8 cellular contexts compared by ENCODE assay signal in the genomic region with DNA sequence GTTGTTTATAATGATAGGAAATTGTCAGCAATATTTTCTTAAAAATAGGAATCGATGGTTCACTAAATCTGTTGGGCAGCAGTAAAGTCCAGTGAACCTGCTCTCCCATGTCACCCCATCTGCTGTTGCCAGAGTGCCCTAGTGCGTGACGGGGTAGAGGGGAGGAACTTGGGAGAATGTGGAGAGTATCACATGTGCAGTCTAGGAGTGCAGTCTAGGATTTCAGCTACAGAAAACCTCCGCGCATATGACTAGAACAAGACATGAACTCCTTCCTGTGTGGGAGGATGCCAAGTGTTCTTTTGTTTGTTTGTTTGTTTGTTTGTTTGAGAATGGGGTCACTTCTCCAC.
DNase-seq lines count a peak whose midpoint lies in the region; ATAC-seq and TF ChIP-seq lines count a peak whose summit lies in the region.

No MANE protein-coding gene starts in this region.

- no peak overlapping the region for H3T11ph ChIP-seq in H9 (ENCODE audit: low read length)

- POLR2A ChIA-PET in activated B cell treated with CpG ODN at 0.5 μM for 24 hours (lab: Charles Lee): interaction anchor here (0.6 to 1.7 kb wide), 5 partner anchors 15 to 1235 kb away, joined by 3 to 19 read pairs (median 5); partner anchors contain the start of gene ACAD9

- no peaks in the 10 kb centered on the region for H3K4me1 ChIP-seq in H9 (ENCODE audit: insufficient read depth, low read length)
- H3K4me1 ChIP-seq in heart left ventricle: peaks cover 0 to 94% (median 76%) of the 10 kb centered on the region in 12 donors
- H3K4me1 ChIP-seq in gastrocnemius medialis: peaks cover 89 to 96% of the 10 kb centered on the region in 2 donors

- H3K4me3 ChIP-seq in heart left ventricle: peak overlapping the region in 6 of 12 donors; percentile 7 to 49 (median 32)
- H3K4me3 ChIP-seq in gastrocnemius medialis: peak overlapping the region in 3 of 4 donors; percentile 11 to 38 (median 34)

- ATAC-seq in activated B cell treated with CpG ODN at 0.5 μM for 24 hours (ENCODE audit: low read depth) (no peak), heart left ventricle (peak in 3 of 4 donors; percentile 33 to 58 (median 40)), gastrocnemius medialis (peak; percentile 64 to 69), HG02870 (IDR thresholded peaks at IDR 0.05; ENCODE audit: unreplicated experiment) (no peak)

- H3K14ac ChIP-seq in H9 (ENCODE audit: insufficient read depth, low read length): no peak overlapping the region

- CTCF ChIA-PET in activated B cell treated with CpG ODN at 0.5 μM for 24 hours (lab: Charles Lee): interaction anchor here (1.7 to 2.4 kb wide), 2 partner anchors 10 to 124 kb away, joined by 8 to 12 read pairs; no protein-coding TSS in a partner anchor

- H4K20me1 ChIP-seq in H9 (ENCODE audit: control insufficient read depth, insufficient read depth, insufficient read length): no peaks in the 10 kb centered on the region

- H3K27me3 Mint-ChIP-seq in H9 (ENCODE audit: low read depth): no peaks in the 10 kb centered on the region
- no peaks in the 10 kb centered on the region for H3K27me3 Mint-ChIP-seq in activated B cell treated with CpG ODN at 0.5 μM for 24 hours

- no peaks in the 10 kb centered on the region for H3K9me3 Mint-ChIP-seq in H9
- H3K9me3 Mint-ChIP-seq in activated B cell treated with CpG ODN at 0.5 μM for 24 hours: no peaks in the 10 kb centered on the region

- no peak overlapping the region for H3K9ac ChIP-seq in H9 (ENCODE audit: extremely low read depth, insufficient read length, low read length)

- H3K4ac ChIP-seq in H9 (ENCODE audit: low read depth, low read length): no peak overlapping the region

- WGBS in H9 (ENCODE audit: extremely low coverage, insufficient read length, low lambda C conversion rate): no CpG with 5 or more reads among the region's 5 CpGs
- 38 to 54% (median 45%) methylated on average over 5 of the region's 5 CpGs for WGBS in heart left ventricle, 4 donors

- H3K36me3 ChIP-seq in heart left ventricle (peaks cover 0 to 55% (median 43%) of the 10 kb centered on the region in 9 donors), gastrocnemius medialis (peaks cover 0 to 21% of the 10 kb centered on the region in 2 donors)

- H3K23me2 ChIP-seq in H9 (ENCODE audit: insufficient read length, low read depth, low read length, poor library complexity, severe bottlenecking): no peaks in the 10 kb centered on the region

- no peaks in the 10 kb centered on the region for H3K79me2 ChIP-seq in H9 (ENCODE audit: insufficient read depth, low read length)

- H2AFZ ChIP-seq in H9 (ENCODE audit: low read length): no peak overlapping the region

- no peak overlapping the region for H4K8ac ChIP-seq in H9 (replicated peaks; ENCODE audit: insufficient read length, low read depth, low read length)

- TF ChIP-seq POLR2A in heart left ventricle (IDR thresholded peaks at IDR 0.05) (no peak), gastrocnemius medialis (IDR thresholded peaks at IDR 0.05) (peak; percentile 69 to 78)

- peak overlapping the region in 2 of 3 experiments; percentile 2 to 66; a peak in 3 of 7 replicates for H3K27ac Mint-ChIP-seq in H9
- peak overlapping the region; percentile 83 for H3K27ac Mint-ChIP-seq in activated B cell treated with CpG ODN at 0.5 μM for 24 hours

- no peak overlapping the region for H2AK5ac ChIP-seq in H9 (ENCODE audit: insufficient read length, low read length)

- H2BK120ac ChIP-seq in H9 (ENCODE audit: low read depth, low read length, poor library complexity, severe bottlenecking): no peak overlapping the region

- H3K4me1 Mint-ChIP-seq in H9 (peaks cover 13 to 20% of the 10 kb centered on the region in 2 experiments), activated B cell treated with CpG ODN at 0.5 μM for 24 hours (peaks cover 54% of the 10 kb centered on the region)

- H3K79me1 ChIP-seq in H9 (ENCODE audit: insufficient read depth, low read depth, low read length, poor library complexity, severe bottlenecking): peaks cover 2% of the 10 kb centered on the region

- TF ChIP-seq CTCF in H9 (conservative IDR thresholded peaks at IDR 0.05) (no peak), activated B cell treated with CpG ODN at 0.5 μM for 24 hours (IDR thresholded peaks at IDR 0.05) (no peak), heart left ventricle (IDR thresholded peaks at IDR 0.05) (no peak), gastrocnemius medialis (IDR thresholded peaks at IDR 0.05 in 4 of 5, conservative IDR thresholded peaks at IDR 0.05 in 1 of 5) (no peak), GM13976 (IDR thresholded peaks at IDR 0.05; ENCODE audit: borderline replicate concordance, control extremely low read depth, extremely low read depth, insufficient read depth, missing control alignments) (no peak)

- no peak overlapping the region for H2BK15ac ChIP-seq in H9 (ENCODE audit: low read depth, low read length)

- no peak overlapping the region for H4K5ac ChIP-seq in H9 (ENCODE audit: insufficient read length, low read depth, low read length)

- no peak overlapping the region for H3K18ac ChIP-seq in H9 (ENCODE audit: insufficient read length, low read depth, low read length)

- in situ Hi-C loops in gastrocnemius medialis (cut with MboI; ENCODE audit: low sequenced_read_pairs in 4 of 4) (no loop called here), GM13976 (cut with MboI; ENCODE audit: low sequenced_read_pairs, unreplicated experiment) (no loop called here)

- no peak overlapping the region for H2BK12ac ChIP-seq in H9 (ENCODE audit: insufficient read length, low read depth, low read length)

- no peak overlapping the region for H3K4me2 ChIP-seq in H9 (ENCODE audit: insufficient read depth, insufficient read length, low read length)

- H3K23ac ChIP-seq in H9 (ENCODE audit: insufficient read length, low read depth, low read length): no peak overlapping the region

- H3K27ac ChIP-seq in H9 (ENCODE audit: insufficient read length, low read depth, low read length) (no peak overlapping the region), heart left ventricle (peak overlapping the region; percentile 53 to 91 (median 86)), gastrocnemius medialis (peak overlapping the region; percentile 94 to 99 (median 96))

- H3K4me3 Mint-ChIP-seq in H9 (no peak overlapping the region), activated B cell treated with CpG ODN at 0.5 μM for 24 hours (peak overlapping the region; percentile 9)

- intact Hi-C loops in activated B cell treated with CpG ODN at 0.5 μM for 24 hours (cut with micrococcal nuclease): loop anchor here (1.0 to 2.0 kb wide), 6 partner anchors 16 to 187 kb away; partner anchors contain the start of genes ACAD9 and RAB7A
- intact Hi-C loops in heart left ventricle (cut with DNase I): loop anchor here in 1 of 10 donors (5.0 kb wide), 2 partner anchors 43 to 77 kb away; partner anchors contain the start of gene RAB7A
- intact Hi-C loops in gastrocnemius medialis (cut with DNase I; ENCODE audit: low total_unique reads): loop anchor here (5.0 to 10.0 kb wide), 3 partner anchors 378 to 430 kb away; partner anchors contain the start of gene CNBP

- DNase-seq in H9: no peak
- DNase-seq in activated B cell treated with CpG ODN at 0.5 μM for 24 hours: no peak
- DNase-seq in heart left ventricle: no peak
- peak; percentile 88 for DNase-seq in gastrocnemius medialis
- no peak for DNase-seq in GM13976 (ENCODE audit: low spot score)
- no peak for DNase-seq in stimulated activated naive CD4-positive, alpha-beta T cell treated with Interleukin-2 at 50 U/mL for 16 hours (lab: John Stamatoyannopoulos, UW)
- no peak for DNase-seq in HuH-7.5 (ENCODE audit: low spot score)

- H2BK20ac ChIP-seq in H9 (ENCODE audit: low read depth, low read length, poor library complexity, severe bottlenecking): no peak overlapping the region

- no peak overlapping the region for H2BK5ac ChIP-seq in H9 (ENCODE audit: insufficient read length, low read length)

- no peaks in the 10 kb centered on the region for H3K9me3 ChIP-seq in H9 (ENCODE audit: control insufficient read depth, low read depth, low read length)
- H3K9me3 ChIP-seq in heart left ventricle: no peaks in the 10 kb centered on the region
- H3K9me3 ChIP-seq in gastrocnemius medialis: no peaks in the 10 kb centered on the region

- H3K27me3 ChIP-seq in H9 (ENCODE audit: insufficient read depth, low read length) (no peaks in the 10 kb centered on the region), heart left ventricle (no peaks in the 10 kb centered on the region), gastrocnemius medialis (no peaks in the 10 kb centered on the region)

- no peak overlapping the region for H4K91ac ChIP-seq in H9 (ENCODE audit: insufficient read length, low read depth, low read length)

- peaks cover 27 to 66% (median 51%) of the 10 kb centered on the region in 3 experiments; a peak in 6 of 7 replicates for H3K36me3 Mint-ChIP-seq in H9 (ENCODE audit: insufficient read depth in 1 of 3, low read depth in 3 of 3)
- peaks cover 75% of the 10 kb centered on the region for H3K36me3 Mint-ChIP-seq in activated B cell treated with CpG ODN at 0.5 μM for 24 hours (ENCODE audit: low read depth)

- no peak overlapping the region for H3K56ac ChIP-seq in H9 (ENCODE audit: insufficient read length, low read depth, low read length)

Comparison
In these comparisons a context has a peak if more than half of its experiments do, and no peak if none do; other contexts are left out.
1. DNase-seq: peak in gastrocnemius medialis (2 of 2); none in H9 (single experiment), activated B cell treated with CpG ODN at 0.5 μM for 24 hours (single experiment), heart left ventricle (0 of 5), GM13976 (single experiment), stimulated activated naive CD4-positive, alpha-beta T cell treated with Interleukin-2 at 50 U/mL for 16 hours (single experiment) and HuH-7.5 (single experiment).
2. ATAC-seq: peak in heart left ventricle (3 of 4) and gastrocnemius medialis (2 of 2); none in activated B cell treated with CpG ODN at 0.5 μM for 24 hours (single experiment) and HG02870 (single experiment).
3. POLR2A ChIP-seq: peak in gastrocnemius medialis (2 of 2); none in heart left ventricle (0 of 2).